8 cellular contexts compared by ENCODE assay signal in genomic region chr19:8505680-8506401, GRCh38. TPM values are rescaled to one million over a fixed set of nuclear protein-coding genes. Genes with fewer than 3 reads are reported as not detected.
DNase-seq lines count a peak whose midpoint lies in the region; ATAC-seq and TF ChIP-seq lines count a peak whose summit lies in the region.

No MANE protein-coding gene starts in this region.

- peak; percentile 86 for TF ChIP-seq CTCF in WI38 (IDR thresholded peaks at IDR 0.05; ENCODE audit: low read depth, low read length)
- peak; percentile 86 for TF ChIP-seq CTCF in cardiac fibroblast (IDR thresholded peaks at IDR 0.05; ENCODE audit: low read depth, low read length)
- peak; percentile 66 to 94 (median 88) for TF ChIP-seq CTCF in spleen (IDR thresholded peaks at IDR 0.05 in 8 of 11, conservative IDR thresholded peaks at IDR 0.05 in 3 of 11)

- peaks cover 0 to 17% (median under 1%) of the 10 kb centered on the region in 6 donors for H3K36me3 ChIP-seq in spleen

- DNase-seq in C1 segment of cervical spinal cord (lab: John Stamatoyannopoulos, UW) = peak in 13 of 14 donors; percentile 19 to 86 (median 62)
- DNase-seq in NCI-H2029 treated with DMSO at 0.1 percent for 48 hours (lab: John Stamatoyannopoulos, UW) = peak; percentile 52
- peak; percentile 69 to 74 for DNase-seq in cardiac fibroblast (ENCODE audit: low read depth in 2 of 2)
- peak; percentile 52 for DNase-seq in iris pigment epithelial cell (ENCODE audit: low read depth)
- peak; percentile 94 for DNase-seq in spleen

- intact Hi-C loops in spleen (cut with DNase I; ENCODE audit: low total_unique reads) = no loop called here

- TF ChIP-seq POLR2A in spleen (IDR thresholded peaks at IDR 0.05) = no peak

- no peaks in the 10 kb centered on the region for H3K9me3 ChIP-seq in spleen

- peak overlapping the region in 6 of 8 donors; percentile 22 to 95 (median 58) for H3K27ac ChIP-seq in spleen

- 0 to 1% (median 1%) methylated on average over 36 to 56 of the region's 56 CpGs for WGBS in spleen, 5 donors

- peaks cover 0 to 8% (median 0%) of the 10 kb centered on the region in 7 donors for H3K27me3 ChIP-seq in spleen (replicated peaks in 1 of 7)

- ATAC-seq in GM19468 (IDR thresholded peaks at IDR 0.05; ENCODE audit: extremely low read depth, unreplicated experiment) (peak; percentile 44), HG02970 (IDR thresholded peaks at IDR 0.05; ENCODE audit: low FRiP score, unreplicated experiment) (no peak)

- peaks cover 5 to 68% (median 34%) of the 10 kb centered on the region in 6 donors for H3K4me1 ChIP-seq in spleen

- H3K4me3 ChIP-seq in WI38 (ENCODE audit: low read depth, low read length) (peak overlapping the region; percentile 60), cardiac fibroblast (replicated peaks in 1 of 2; ENCODE audit: low read depth in 2 of 2, low read length in 2 of 2) (peak overlapping the region; percentile 54 to 60), spleen (peak overlapping the region; percentile 61 to 87 (median 68))

RNA-seq across cellular contexts. Expression of gene PRAM1, which starts 3.4 kb away (rescaled TPM):
- 10 to 100 TPM in 6 of 7 donors, 1 to 10 TPM in 1; 7.1 to 36.5 (median 15.1) TPM for total RNA-seq in spleen
- 10 to 100 TPM in 2 of 3 donors, 1 to 10 TPM in 1; 2.4 to 23.0 (median 22.0) TPM for polyA plus RNA-seq in spleen

RNA-seq across cellular contexts. Expression of gene ZNF414, which starts 8.1 kb away (rescaled TPM):
- 10 to 100 TPM; 12.0 to 31.0 (median 26.6) TPM for total RNA-seq in spleen
- 10 to 100 TPM; 12.7 to 31.7 (median 15.8) TPM for polyA plus RNA-seq in spleen
